14 cellular contexts compared by ENCODE assay signal in the genomic region with DNA sequence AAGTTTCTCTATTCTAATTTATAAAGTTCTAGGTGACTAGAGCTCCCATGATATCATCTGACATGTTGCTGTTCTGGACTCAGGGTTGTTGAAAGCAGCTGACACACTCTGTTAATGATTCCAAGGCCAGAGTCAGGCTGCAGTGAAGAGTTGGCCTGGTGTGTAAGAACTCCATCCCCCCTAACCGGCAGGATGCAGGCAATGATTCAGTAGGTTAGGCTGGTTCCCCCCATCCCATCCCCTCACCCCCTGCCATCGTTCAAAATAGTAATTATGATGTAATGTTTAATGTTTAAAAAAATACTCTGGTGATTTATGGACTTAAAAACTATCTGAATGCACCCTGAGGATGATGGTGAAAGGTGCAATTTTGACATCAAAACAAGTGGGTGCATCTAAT. TPM values are rescaled to one million over a fixed set of nuclear protein-coding genes. Genes with fewer than 3 reads are reported as not detected.
A peak's percentile ranks its signal among the peaks of the same experiment; 100 is the strongest.
DNase-seq lines count a peak whose midpoint lies in the region; ATAC-seq, FAIRE-seq and TF ChIP-seq lines count a peak whose summit lies in the region.
"Had no signal": no experiment of that assay in that cellular context is flagged by ENCODE, and none has a peak within 500 bp of the region (broad histone marks: within the 10 kb centered on the region; RNA-seq: fewer than 3 reads in every experiment).

No MANE protein-coding gene starts in this region.

- peaks cover 0 to 3% (median 0%) of the 10 kb centered on the region in 3 donors for H3K4me1 ChIP-seq in pancreas
- H3K4me1 ChIP-seq: foreskin keratinocyte had no signal

- intact Hi-C loops in pancreas (cut with DNase I), result no loop called here
- intact Hi-C loops in cardiac septum (cut with DNase I), result no loop called here

- H3K27me3 ChIP-seq in pancreas, result peaks cover 0 to 11% (median 5%) of the 10 kb centered on the region in 4 donors

- no peak for TF ChIP-seq CTCF in pancreas (IDR thresholded peaks at IDR 0.05)

- DNase-seq in astrocyte of the hippocampus (ENCODE audit: low read depth, low spot score), result peak; percentile 8
- DNase-seq in pancreas, result no peak
- DNase-seq in SIG-M5 (lab: John Stamatoyannopoulos, UW), result no peak
- DNase-seq in activated naive CD4-positive, alpha-beta T cell treated with anti-CD3 and anti-CD28 coated beads, Interleukin-2, amount 50 U/mL, for 72 hours (ENCODE audit: low spot score in 2 of 2), result no peak
- no peak for DNase-seq in cardiac septum (ENCODE audit: low spot score)
- DNase-seq: activated CD4-positive, alpha-beta T cell treated with anti-CD3 and anti-CD28 coated beads for 4 hours; foreskin keratinocyte; left cardiac atrium; NCI-H1105 treated with DMSO at 0.1 percent for 48 hours; NK-92 treated with Interleukin-12 subunit alpha and Interleukin-12 subunit beta, amount 100 ng/mL, for 24 hours; small intestine had no signal

- H3K9me3 Mint-ChIP-seq in activated naive CD4-positive, alpha-beta T cell treated with anti-CD3 and anti-CD28 coated beads, Interleukin-2, amount 50 U/mL, for 72 hours, result no peaks in the 10 kb centered on the region

- no peak overlapping the region for H3K4me3 ChIP-seq in pancreas

- no peak for FAIRE-seq in pancreas (lab: Jason Lieb, UNC)
- FAIRE-seq: small intestine had no signal

- H3K27ac ChIP-seq in pancreas, result no peak overlapping the region
- H3K27ac ChIP-seq: foreskin keratinocyte had no signal

- H3K36me3 ChIP-seq in pancreas, result no peaks in the 10 kb centered on the region

- H3K27ac Mint-ChIP-seq in activated naive CD4-positive, alpha-beta T cell treated with anti-CD3 and anti-CD28 coated beads, Interleukin-2, amount 50 U/mL, for 72 hours, result no peak overlapping the region

- H3K36me3 Mint-ChIP-seq in activated naive CD4-positive, alpha-beta T cell treated with anti-CD3 and anti-CD28 coated beads, Interleukin-2, amount 50 U/mL, for 72 hours, result no peaks in the 10 kb centered on the region

- ATAC-seq in GM21423 (IDR thresholded peaks at IDR 0.05; ENCODE audit: unreplicated experiment) (peak; percentile 74), HG03139 (IDR thresholded peaks at IDR 0.05; ENCODE audit: unreplicated experiment) (peak; percentile 69), pancreas (peak in 3 of 4 donors; percentile 42 to 71 (median 44))
- ATAC-seq in activated naive CD4-positive, alpha-beta T cell treated with anti-CD3 and anti-CD28 coated beads, Interleukin-2, amount 50 U/mL, for 72 hours, result no peak
- ATAC-seq: foreskin keratinocyte, left cardiac atrium had no signal

- no peaks in the 10 kb centered on the region for H3K9me3 ChIP-seq in pancreas
- H3K9me3 ChIP-seq: Caco-2 had no signal

- 0 to 9% methylated on average over 2 of the region's 2 CpGs for WGBS in pancreas, 2 donors

RNA-seq across cellular contexts. Expression of gene TRIM71, which starts 4.6 kb away (rescaled TPM):
- total RNA-seq in pancreas, result under 1 TPM in 2 of 6 donors, not detected in 4; 0.03 to 0.28 TPM
- polyA plus RNA-seq in pancreas, result under 1 TPM in 1 of 2 donors, not detected in 1; 0.02 TPM
- under 1 TPM; 0.02 to 0.08 TPM for total RNA-seq in activated naive CD4-positive, alpha-beta T cell treated with anti-CD3 and anti-CD28 coated beads, Interleukin-2, amount 50 U/mL, for 72 hours
- total RNA-seq in cardiac septum, result not detected
- total RNA-seq: foreskin keratinocyte had no signal
- polyA plus RNA-seq: foreskin keratinocyte had no signal

Comparison
In these comparisons a context has a peak if more than half of its experiments do, and no peak if none do; other contexts are left out.
1. ATAC-seq: peak in GM21423 (single experiment), HG03139 (single experiment) and pancreas (3 of 4); none in activated naive CD4-positive, alpha-beta T cell treated with anti-CD3 and anti-CD28 coated beads, Interleukin-2, amount 50 U/mL, for 72 hours (0 of 2).